ENCODE assay signal across 1 cellular context in genomic region chr4:158722917-158723793, GRCh38.
TF ChIP-seq lines count a peak whose summit lies in the region.

PPID (minus strand) TSS chr4:158723396; CDS start chr4:158723288, 108 bp downstream.

TF ChIP-seq in HepG2, 621 proteins besides CTCF, POLR2A, EP300 and RAD21 (continued from another document and continues in another):
- TF ChIP-seq ARID3A (IDR thresholded peaks at IDR 0.05; ENCODE audit: low read depth, low read length) (no peak), MED1 (CRISPR knock-in tag; IDR thresholded peaks at IDR 0.05) (peak; percentile 77), RARA (CRISPR knock-in tag; IDR thresholded peaks at IDR 0.05) (peak; percentile 52), NFKBIZ (CRISPR knock-in tag; IDR thresholded peaks at IDR 0.05) (peak; percentile 83), ZNF720 (CRISPR knock-in tag; IDR thresholded peaks at IDR 0.05) (no peak), SNRNP70 (IDR thresholded peaks at IDR 0.05; ENCODE audit: low read depth, low read length) (no peak), FOXO4 (CRISPR knock-in tag; conservative IDR thresholded peaks at IDR 0.05) (no peak), TRIM22 (IDR thresholded peaks at IDR 0.05) (no peak), FOXO1 (CRISPR knock-in tag; IDR thresholded peaks at IDR 0.05) (peak; percentile 64; the same call in 1 of the 2 replicates), HNRNPH1 (optimal IDR thresholded peaks at IDR 0.05; ENCODE audit: low read depth, low read length) (no peak), YY1 (IDR thresholded peaks at IDR 0.05; ENCODE audit: insufficient read depth, insufficient replicate concordance, low read depth, low read length) (peak; percentile 72), NFYB (CRISPR knock-in tag; IDR thresholded peaks at IDR 0.05) (no peak), CEBPB (IDR thresholded peaks at IDR 0.05; ENCODE audit: borderline replicate concordance, low read depth, low read length) (no peak), LBX2 (CRISPR knock-in tag; IDR thresholded peaks at IDR 0.05; ENCODE audit: borderline replicate concordance) (0 out of 2 replicates have a peak, but pooled peaks have one; percentile 26), RBM39 (IDR thresholded peaks at IDR 0.05; ENCODE audit: low read depth, low read length, poor library complexity, severe bottlenecking) (no peak), ZKSCAN1 (IDR thresholded peaks at IDR 0.05; ENCODE audit: low read length) (no peak), ZNF605 (CRISPR knock-in tag; IDR thresholded peaks at IDR 0.05) (peak; percentile 74), CCDC6 (CRISPR knock-in tag; IDR thresholded peaks at IDR 0.05) (peak; percentile 71; the same call in 1 of the 2 replicates), EZH2 (conservative IDR thresholded peaks at IDR 0.05; ENCODE audit: low read depth, low read length) (no peak), ZBTB25 (CRISPR knock-in tag; IDR thresholded peaks at IDR 0.05) (0 out of 2 replicates have a peak, but pooled peaks have one; percentile 71), TEAD2 (CRISPR knock-in tag; IDR thresholded peaks at IDR 0.05) (0 out of 2 replicates have a peak, but pooled peaks have one; percentile 62), HOXA7 (CRISPR knock-in tag; IDR thresholded peaks at IDR 0.05) (no peak), ZNF281 (CRISPR knock-in tag; IDR thresholded peaks at IDR 0.05; ENCODE audit: borderline replicate concordance) (peak; percentile 57; the same call in 1 of the 2 replicates), AGO2 (optimal IDR thresholded peaks at IDR 0.05; ENCODE audit: low read depth, low read length) (peak; percentile 83), TBX3 (IDR thresholded peaks at IDR 0.05; ENCODE audit: borderline replicate concordance) (no peak), KLF6 (CRISPR knock-in tag; IDR thresholded peaks at IDR 0.05) (peak; percentile 76), BCLAF1 (IDR thresholded peaks at IDR 0.05) (no peak), IKZF4 (CRISPR knock-in tag; IDR thresholded peaks at IDR 0.05; ENCODE audit: borderline replicate concordance, low read depth, not compliant biosample characterization) (peak; percentile 29), MTA1 (CRISPR knock-in tag; IDR thresholded peaks at IDR 0.05; ENCODE audit: borderline replicate concordance) (0 out of 2 replicates have a peak, but pooled peaks have one; percentile 29), BHLHE40 (IDR thresholded peaks at IDR 0.05; ENCODE audit: low read length) (peak; percentile 41; the same call in 1 of the 2 replicates), TIGD3 (CRISPR knock-in tag; IDR thresholded peaks at IDR 0.05; ENCODE audit: borderline replicate concordance) (peak; percentile 86; the same call in 1 of the 2 replicates), ZBTB21 (CRISPR knock-in tag; IDR thresholded peaks at IDR 0.05) (no peak), KLF11 (CRISPR knock-in tag; IDR thresholded peaks at IDR 0.05) (peak; percentile 88; the same call in 1 of the 2 replicates), NCOA1 (CRISPR knock-in tag; IDR thresholded peaks at IDR 0.05) (peak; percentile 51; the same call in 1 of the 2 replicates), ZBTB8A (CRISPR knock-in tag; IDR thresholded peaks at IDR 0.05; ENCODE audit: borderline replicate concordance, low read depth) (no peak), THAP9 (CRISPR knock-in tag; IDR thresholded peaks at IDR 0.05; ENCODE audit: borderline replicate concordance) (peak; percentile 50; the same call in 1 of the 2 replicates), GATAD1 (CRISPR knock-in tag; IDR thresholded peaks at IDR 0.05) (peak; percentile 92), SMAD1 (CRISPR knock-in tag; IDR thresholded peaks at IDR 0.05; ENCODE audit: borderline replicate concordance, low read depth) (0 out of 2 replicates have a peak, but pooled peaks have one; percentile 36), ZNF746 (CRISPR knock-in tag; IDR thresholded peaks at IDR 0.05) (peak; percentile 70; the same call in 1 of the 2 replicates), NR1H2 (CRISPR knock-in tag; IDR thresholded peaks at IDR 0.05; ENCODE audit: borderline replicate concordance, low read depth) (no peak), U2AF1 (optimal IDR thresholded peaks at IDR 0.05; ENCODE audit: low read depth, low read length) (no peak), ZNF3 (CRISPR knock-in tag; IDR thresholded peaks at IDR 0.05) (no peak), MTERF4 (CRISPR knock-in tag; IDR thresholded peaks at IDR 0.05) (no peak), KLF16 (CRISPR knock-in tag; IDR thresholded peaks at IDR 0.05) (peak in 1 of 2 experiments; percentile 93; a peak in 2 of 4 replicates), ZFP90 (CRISPR knock-in tag; IDR thresholded peaks at IDR 0.05; ENCODE audit: borderline replicate concordance) (peak; percentile 86), ZNF292 (CRISPR knock-in tag; IDR thresholded peaks at IDR 0.05; ENCODE audit: borderline replicate concordance, low read depth) (peak; percentile 80; the same call in 1 of the 2 replicates), SRSF1 (optimal IDR thresholded peaks at IDR 0.05; ENCODE audit: low read depth, low read length) (no peak), MATR3 (CRISPR knock-in tag; IDR thresholded peaks at IDR 0.05) (no peak), TOPORS (CRISPR knock-in tag; IDR thresholded peaks at IDR 0.05) (no peak; the same call in 1 of the 2 replicates), ZNF232 (CRISPR knock-in tag; IDR thresholded peaks at IDR 0.05; ENCODE audit: borderline replicate concordance) (peak; percentile 69; the same call in 1 of the 2 replicates)
